24 cellular contexts compared by ENCODE assay signal in the genomic region with DNA sequence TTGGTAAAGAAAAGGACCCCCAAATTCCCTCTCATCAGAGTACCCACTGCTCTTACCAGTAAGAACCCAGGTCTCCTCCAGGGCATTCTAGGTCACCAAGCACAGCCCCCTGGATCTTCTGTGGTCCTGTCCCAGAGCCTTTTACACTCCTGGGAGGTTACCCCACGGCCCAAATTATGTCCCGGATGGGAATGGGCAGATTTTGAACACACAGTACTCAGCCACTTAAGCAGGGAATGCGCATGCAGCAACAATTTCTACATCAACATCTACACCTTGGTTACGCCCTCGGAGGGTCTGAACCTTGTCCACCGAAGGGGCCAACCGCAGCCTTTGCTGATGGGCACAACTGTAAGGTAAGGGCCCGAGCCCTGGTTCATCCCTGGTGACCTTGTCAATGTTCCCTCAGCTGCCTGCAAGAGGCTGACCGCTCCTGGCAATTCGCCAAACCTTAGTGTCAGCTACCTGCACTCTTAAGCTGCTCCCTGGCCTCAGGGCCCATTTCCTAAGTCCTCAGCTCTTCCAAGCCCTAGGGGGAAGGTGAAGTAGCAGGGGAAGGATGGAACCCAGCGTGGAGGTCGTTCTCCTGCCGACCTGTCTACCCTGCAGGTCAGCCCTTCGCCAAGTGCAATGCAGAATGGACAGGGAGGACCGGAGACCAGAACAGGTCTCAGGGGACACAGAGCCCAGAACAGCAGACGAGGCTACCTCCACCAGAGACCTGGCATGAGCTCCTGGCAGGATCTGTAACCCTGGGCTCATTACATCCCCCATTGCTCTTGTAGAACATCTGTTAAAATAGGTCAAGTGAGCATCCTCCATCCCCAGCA. TPM values are rescaled to one million over a fixed set of nuclear protein-coding genes. Genes with fewer than 3 reads are reported as not detected.
DNase-seq lines count a peak whose midpoint lies in the region; TF ChIP-seq lines count a peak whose summit lies in the region.
"Had no signal": no experiment of that assay in that cellular context is flagged by ENCODE, and none has a peak within 500 bp of the region (broad histone marks: within the 10 kb centered on the region; RNA-seq: fewer than 3 reads in every experiment).

No MANE protein-coding gene starts in this region.

- H3K27me3 Mint-ChIP-seq in activated T-cell treated with anti-CD3 and anti-CD28 coated beads, Interleukin-2, amount 50 U/mL, for 24 hours: peaks cover 21% of the 10 kb centered on the region
- H3K27me3 Mint-ChIP-seq: CD4-positive, CD25-positive, alpha-beta regulatory T cell had no signal

- H3K36me3 ChIP-seq in HEK293 (ENCODE audit: control insufficient read depth in 2 of 2, insufficient read depth in 1 of 2, low read length in 2 of 2): peaks cover 0 to 33% of the 10 kb centered on the region in 2 experiments; a peak in 1 of 3 replicates
- H3K36me3 ChIP-seq: Peyer's patch, SJCRH30 had no signal

- peaks cover 15% of the 10 kb centered on the region for H3K4me1 Mint-ChIP-seq in activated T-cell treated with anti-CD3 and anti-CD28 coated beads, Interleukin-2, amount 50 U/mL, for 24 hours (ENCODE audit: low read depth)

- no peaks in the 10 kb centered on the region for H3K36me3 Mint-ChIP-seq in activated T-cell treated with anti-CD3 and anti-CD28 coated beads, Interleukin-2, amount 50 U/mL, for 24 hours (ENCODE audit: low read depth)

- no peak overlapping the region for H3K27ac ChIP-seq in HEK293 (ENCODE audit: extremely low read depth, low read depth, low read length)
- H3K27ac ChIP-seq: Peyer's patch, SJCRH30 had no signal

- CTCF ChIA-PET in HEK293 (lab: Yijun Ruan, JAX): interaction anchor here (0.6 kb wide), 1 partner anchor 1070 kb away, joined by 3 read pairs; no protein-coding TSS in a partner anchor

- DNase-seq in D341Med (ENCODE audit: low spot score): peak; percentile 4
- peak; percentile 20 for DNase-seq in ecto neural progenitor cell (ENCODE audit: low spot score)
- peak; percentile 88 for DNase-seq in mesenteric fat pad (ENCODE audit: low spot score)
- no peak for DNase-seq in stimulated activated CD8-positive, alpha-beta memory T cell treated with anti-CD3 and anti-CD28 coated beads, Interleukin-4, amount 100 ng/mL, for 48 hours
- no peak for DNase-seq in activated T-cell treated with anti-CD3 and anti-CD28 coated beads, Interleukin-2, amount 50 U/mL, for 1 hour
- no peak for DNase-seq in activated T-cell treated with anti-CD3 and anti-CD28 coated beads, Interleukin-2, amount 50 U/mL, for 24 hours
- DNase-seq: CD4-positive, CD25-positive, alpha-beta regulatory T cell; COR-L47; DMS 273 treated with DMSO at 0.1 percent for 48 hours; DMS79 treated with DMSO at 0.1 percent for 48 hours; GOT3; MG63; NCI-H1048; NCI-H1436; NCI-H187 treated with DMSO at 0.1 percent for 48 hours; NCI-H2107; NCI-H2227 treated with DMSO at 0.1 percent for 48 hours; NCI-H510A; NCI-H774; SJCRH30 had no signal

- no peaks in the 10 kb centered on the region; the same call in 1 of the 2 replicates for H3K4me1 ChIP-seq in HEK293 (ENCODE audit: control insufficient read depth, insufficient read depth, low read length)
- H3K4me1 ChIP-seq: Peyer's patch, SJCRH30 had no signal

- POLR2A ChIA-PET in HEK293 (lab: Yijun Ruan, JAX): interaction anchor here (0.5 kb wide), 1 partner anchor 400 kb away, joined by 3 read pairs; no protein-coding TSS in a partner anchor

- no peaks in the 10 kb centered on the region for H3K9me3 Mint-ChIP-seq in activated T-cell treated with anti-CD3 and anti-CD28 coated beads, Interleukin-2, amount 50 U/mL, for 24 hours
- H3K9me3 Mint-ChIP-seq: CD4-positive, CD25-positive, alpha-beta regulatory T cell had no signal

- no peak for TF ChIP-seq CTCF in HEK293 (tag by site-specific recombination; IDR thresholded peaks at IDR 0.05)

- H3K4me3 Mint-ChIP-seq in activated T-cell treated with anti-CD3 and anti-CD28 coated beads, Interleukin-2, amount 50 U/mL, for 24 hours: no peak overlapping the region
- H3K4me3 Mint-ChIP-seq: CD4-positive, CD25-positive, alpha-beta regulatory T cell had no signal

- no peak overlapping the region for H3K4me3 ChIP-seq in HEK293 (ENCODE audit: low read depth, low read length)
- H3K4me3 ChIP-seq: GM12878, MG63, Peyer's patch, SJCRH30 had no signal

- H3K27ac Mint-ChIP-seq in activated T-cell treated with anti-CD3 and anti-CD28 coated beads, Interleukin-2, amount 50 U/mL, for 24 hours: no peak overlapping the region

- no peaks in the 10 kb centered on the region for H3K9me3 ChIP-seq in HEK293 (ENCODE audit: control insufficient read depth, insufficient read depth, low read depth, low read length)
- H3K9me3 ChIP-seq: MG63, Peyer's patch, SJCRH30 had no signal

TF ChIP-seq in HEK293, 187 proteins besides CTCF, POLR2A, EP300 and RAD21:
- TF ChIP-seq ZNF394 (tag by site-specific recombination; IDR thresholded peaks at IDR 0.05; ENCODE audit: borderline replicate concordance): peak; percentile 28; the same call in 1 of the 2 replicates
- TF ChIP-seq ZNF629 (tag by site-specific recombination; IDR thresholded peaks at IDR 0.05): no peak

RNA-seq across cellular contexts. Expression of a gene that starts 5.9 kb away (rescaled TPM):
- 410 TPM for total RNA-seq in mesenteric fat pad
- total RNA-seq: OCI-LY7 had no signal

RNA-seq across cellular contexts. Expression of a gene that starts 27.1 kb away (rescaled TPM):
- total RNA-seq in mesenteric fat pad: 70.9 TPM

RNA-seq across cellular contexts. Expression of a gene that starts 31.5 kb away (rescaled TPM):
- not detected for total RNA-seq in mesenteric fat pad
- total RNA-seq: CD4-positive, CD25-positive, alpha-beta regulatory T cell; OCI-LY7 had no signal

RNA-seq across cellular contexts. Expression of a gene that starts 41.6 kb away (rescaled TPM):
- total RNA-seq in mesenteric fat pad: 11.8 TPM

Comparison
In these comparisons a context has a peak if more than half of its experiments do, and no peak if none do; other contexts are left out.
1. DNase-seq: peak in D341Med (single experiment), ecto neural progenitor cell (single experiment) and mesenteric fat pad (single experiment); none in stimulated activated CD8-positive, alpha-beta memory T cell treated with anti-CD3 and anti-CD28 coated beads, Interleukin-4, amount 100 ng/mL, for 48 hours (single experiment), activated T-cell treated with anti-CD3 and anti-CD28 coated beads, Interleukin-2, amount 50 U/mL, for 1 hour (single experiment) and activated T-cell treated with anti-CD3 and anti-CD28 coated beads, Interleukin-2, amount 50 U/mL, for 24 hours (single experiment).